ENCODE assay signal across 19 cellular contexts in the genomic region with DNA sequence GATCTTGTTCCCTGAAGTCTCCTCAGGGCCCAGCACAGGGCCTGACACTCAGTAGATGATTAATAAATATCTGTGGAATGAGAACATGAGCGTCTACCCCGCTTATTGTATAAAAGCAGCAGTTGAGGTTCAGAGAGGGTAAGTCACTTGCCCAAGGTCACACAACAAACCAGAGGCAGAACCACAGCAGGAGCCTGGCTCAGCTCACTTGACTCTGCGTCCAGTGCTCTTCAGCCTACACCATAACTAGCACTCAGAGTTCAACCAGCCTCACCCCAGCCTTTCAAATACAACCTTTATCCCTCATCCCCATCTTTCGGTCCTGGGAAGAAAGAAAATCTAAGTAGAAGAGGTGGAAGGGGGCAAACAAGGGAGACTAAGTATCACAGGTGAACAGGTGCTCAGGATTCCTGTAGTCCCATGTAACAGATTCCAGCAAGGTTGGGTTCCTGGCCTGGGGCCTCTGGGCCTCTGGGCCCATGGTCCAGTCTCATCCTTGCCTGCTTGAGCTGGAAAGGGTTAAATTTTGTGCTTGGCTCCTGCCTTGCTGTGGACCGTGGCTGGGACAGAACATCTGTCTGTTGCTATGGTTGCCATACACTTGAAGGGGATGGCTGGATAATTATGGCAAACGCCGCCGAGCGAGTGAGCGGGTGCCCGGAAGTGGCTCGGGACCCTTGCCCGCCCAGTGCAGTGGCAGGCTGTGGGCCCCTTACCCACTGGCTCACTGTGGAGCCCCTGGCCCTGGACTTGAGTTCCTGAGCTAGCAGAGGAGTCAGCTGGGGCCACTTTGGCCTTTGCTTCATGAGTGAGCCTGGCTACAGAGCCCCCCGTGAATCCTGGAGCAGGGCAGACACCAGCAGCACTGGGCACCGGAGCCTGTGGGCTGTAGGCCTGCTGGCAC. TPM values are rescaled to one million over a fixed set of nuclear protein-coding genes. Genes with fewer than 3 reads are reported as not detected.
DNase-seq lines count a peak whose midpoint lies in the region; ATAC-seq and TF ChIP-seq lines count a peak whose summit lies in the region.
"Had no signal": no experiment of that assay in that cellular context is flagged by ENCODE, and none has a peak within 500 bp of the region (broad histone marks: within the 10 kb centered on the region; RNA-seq: fewer than 3 reads in every experiment).

No MANE protein-coding gene starts in this region.

- no peak overlapping the region for H3K4me3 ChIP-seq in Loucy (ENCODE audit: low read length, poor library complexity, severe bottlenecking)
- H3K4me3 ChIP-seq: transverse colon had no signal

- peak overlapping the region; percentile 5 for H3K9ac ChIP-seq in Loucy (ENCODE audit: low read depth, low read length, poor library complexity, severe bottlenecking)

- no peaks in the 10 kb centered on the region for H3K9me3 ChIP-seq in Loucy (ENCODE audit: insufficient read depth, low read depth, low read length)
- H3K9me3 ChIP-seq: transverse colon had no signal

- ATAC-seq in activated naive CD8-positive, alpha-beta T cell treated with anti-CD3 and anti-CD28 coated beads, Interleukin-2, amount 10 ng/mL, durations not matched to agents 7 days and 5 days (ENCODE audit: low read depth): no peak
- ATAC-seq in HG03460 (IDR thresholded peaks at IDR 0.05; ENCODE audit: unreplicated experiment) (no peak), HG03520 (IDR thresholded peaks at IDR 0.05; ENCODE audit: unreplicated experiment) (no peak)
- ATAC-seq: activated CD4-positive, CD25-positive, alpha-beta regulatory T cell treated with anti-CD3 and anti-CD28 coated beads, Interleukin-2, amount 50 U/mL, for 24 hours had no signal

- no peak overlapping the region for H3K4me3 Mint-ChIP-seq in activated naive CD8-positive, alpha-beta T cell treated with anti-CD3 and anti-CD28 coated beads, Interleukin-2, amount 10 ng/mL, durations not matched to agents 7 days and 5 days
- H3K4me3 Mint-ChIP-seq: activated CD4-positive, alpha-beta memory T cell treated with anti-CD3 and anti-CD28 coated beads, Interleukin-2, amount 10 ng/mL, durations not matched to agents 7 days and 5 days; CD8-positive, alpha-beta memory T cell; dendritic cell treated with granulocyte-macrophage colony-stimulating factor and Interleukin-4, amounts not matched to agents 40 ng/mL and 50 ng/mL, for 4 days had no signal

- peaks cover 2% of the 10 kb centered on the region for H3K36me3 Mint-ChIP-seq in activated naive CD8-positive, alpha-beta T cell treated with anti-CD3 and anti-CD28 coated beads, Interleukin-2, amount 10 ng/mL, durations not matched to agents 7 days and 5 days
- H3K36me3 Mint-ChIP-seq: CD8-positive, alpha-beta memory T cell had no signal

- H3K9me2 ChIP-seq in Loucy (replicated peaks; ENCODE audit: low read depth, low read length): no peaks in the 10 kb centered on the region

- peaks cover 4% of the 10 kb centered on the region for H3K4me1 Mint-ChIP-seq in activated naive CD8-positive, alpha-beta T cell treated with anti-CD3 and anti-CD28 coated beads, Interleukin-2, amount 10 ng/mL, durations not matched to agents 7 days and 5 days
- H3K4me1 Mint-ChIP-seq: activated CD4-positive, alpha-beta memory T cell treated with anti-CD3 and anti-CD28 coated beads, Interleukin-2, amount 10 ng/mL, durations not matched to agents 7 days and 5 days had no signal

- POLR2A ChIA-PET in activated naive CD8-positive, alpha-beta T cell treated with anti-CD3 and anti-CD28 coated beads, Interleukin-2, amount 10 ng/mL, durations not matched to agents 7 days and 5 days (lab: Charles Lee): interaction anchor here (0.9 kb wide), 1 partner anchor 403 kb away, joined by 3 read pairs; a partner anchor contains a TSS

- H2AFZ ChIP-seq in Loucy (ENCODE audit: low read length): no peak overlapping the region

- no peaks in the 10 kb centered on the region for H3F3A ChIP-seq in Loucy (ENCODE audit: low read depth)

- peaks cover 23% of the 10 kb centered on the region for H3K4me1 ChIP-seq in Loucy (ENCODE audit: insufficient read depth, low read length, poor library complexity, severe bottlenecking)
- H3K4me1 ChIP-seq: transverse colon had no signal

- H3K27me3 Mint-ChIP-seq in activated naive CD8-positive, alpha-beta T cell treated with anti-CD3 and anti-CD28 coated beads, Interleukin-2, amount 10 ng/mL, durations not matched to agents 7 days and 5 days: peaks cover 4% of the 10 kb centered on the region

- TF ChIP-seq CTCF in Loucy (conservative IDR thresholded peaks at IDR 0.05; ENCODE audit: low read length): no peak

- H3K9me3 Mint-ChIP-seq in activated naive CD8-positive, alpha-beta T cell treated with anti-CD3 and anti-CD28 coated beads, Interleukin-2, amount 10 ng/mL, durations not matched to agents 7 days and 5 days: peaks cover 7% of the 10 kb centered on the region
- H3K9me3 Mint-ChIP-seq: activated CD4-positive, alpha-beta memory T cell treated with anti-CD3 and anti-CD28 coated beads, Interleukin-2, amount 10 ng/mL, durations not matched to agents 7 days and 5 days; CD8-positive, alpha-beta memory T cell had no signal

- H4K20me1 ChIP-seq in Loucy (ENCODE audit: insufficient read depth, low read length, poor library complexity, severe bottlenecking): no peaks in the 10 kb centered on the region

- no peaks in the 10 kb centered on the region for H3K79me2 ChIP-seq in Loucy (ENCODE audit: insufficient read depth, low read length)

- peak; percentile 8 for DNase-seq in COR-L47 (lab: John Stamatoyannopoulos, UW)
- peak; percentile 69 for DNase-seq in NCI-H510A (lab: John Stamatoyannopoulos, UW)
- DNase-seq in activated naive CD8-positive, alpha-beta T cell treated with anti-CD3 and anti-CD28 coated beads, Interleukin-2, amount 10 ng/mL, durations not matched to agents 7 days and 5 days: no peak
- DNase-seq in activated T-cell treated with anti-CD3 and anti-CD28 coated beads for 4 hours: no peak
- no peak for DNase-seq in HPDE6-E6E7 (ENCODE audit: extremely low spot score)
- DNase-seq: activated CD4-positive, alpha-beta memory T cell treated with anti-CD3 and anti-CD28 coated beads, Interleukin-2, amount 10 ng/mL, durations not matched to agents 7 days and 5 days; activated naive CD4-positive, alpha-beta T cell treated with Interleukin-2 at 50 U/mL for 16 hours; aorta; CD8-positive, alpha-beta memory T cell; NCI-H1694; NCI-H526; small intestine; stimulated activated naive CD4-positive, alpha-beta T cell treated with Interleukin-2 at 50 U/mL for 16 hours; transverse colon had no signal

- H3K27me3 ChIP-seq in Loucy (ENCODE audit: insufficient read depth, low read length, poor library complexity, severe bottlenecking): peaks cover 4% of the 10 kb centered on the region

- peak overlapping the region; percentile 2 for H3K4me2 ChIP-seq in Loucy (ENCODE audit: low read depth, low read length, poor library complexity, severe bottlenecking)

- H3K36me3 ChIP-seq in Loucy (ENCODE audit: insufficient read depth, low read length): no peaks in the 10 kb centered on the region
- H3K36me3 ChIP-seq: transverse colon had no signal

- H3K27ac Mint-ChIP-seq in activated naive CD8-positive, alpha-beta T cell treated with anti-CD3 and anti-CD28 coated beads, Interleukin-2, amount 10 ng/mL, durations not matched to agents 7 days and 5 days: peak overlapping the region; percentile 22
- H3K27ac Mint-ChIP-seq: activated CD4-positive, alpha-beta memory T cell treated with anti-CD3 and anti-CD28 coated beads, Interleukin-2, amount 10 ng/mL, durations not matched to agents 7 days and 5 days; CD8-positive, alpha-beta memory T cell; dendritic cell treated with granulocyte-macrophage colony-stimulating factor and Interleukin-4, amounts not matched to agents 40 ng/mL and 50 ng/mL, for 4 days had no signal

RNA-seq across cellular contexts. Expression of a gene that starts 25.1 kb away (rescaled TPM):
- 10 to 100 TPM; 39.1 to 41.1 TPM for total RNA-seq in activated naive CD8-positive, alpha-beta T cell treated with anti-CD3 and anti-CD28 coated beads, Interleukin-2, amount 10 ng/mL, durations not matched to agents 7 days and 5 days

Comparison
In these comparisons a context has a peak if more than half of its experiments do, and no peak if none do; other contexts are left out.
1. DNase-seq: peak in COR-L47 (single experiment) and NCI-H510A (single experiment); none in activated naive CD8-positive, alpha-beta T cell treated with anti-CD3 and anti-CD28 coated beads, Interleukin-2, amount 10 ng/mL, durations not matched to agents 7 days and 5 days (single experiment), activated T-cell treated with anti-CD3 and anti-CD28 coated beads for 4 hours (single experiment) and HPDE6-E6E7 (single experiment).